In genomic region chr12:112418248-112418595, GRCh38 we compare ENCODE assay signal across 8 cellular contexts. TPM values are rescaled to one million over a fixed set of nuclear protein-coding genes. Genes with fewer than 3 reads are reported as not detected.
DNase-seq lines count a peak whose midpoint lies in the region; ATAC-seq and TF ChIP-seq lines count a peak whose summit lies in the region.

No MANE protein-coding gene starts in this region.

- no peaks in the 10 kb centered on the region for H3K27me3 ChIP-seq in fibroblast of lung (ENCODE audit: control insufficient read depth, insufficient read depth, low read length)

- peak overlapping the region; percentile 92 for H3K27ac ChIP-seq in fibroblast of lung (ENCODE audit: insufficient read depth, low read length)

- H3K9me3 ChIP-seq in fibroblast of lung (ENCODE audit: control insufficient read depth, insufficient read depth, low read depth, low read length) = no peaks in the 10 kb centered on the region

- peak overlapping the region; percentile 99 for H3K9ac ChIP-seq in fibroblast of lung (ENCODE audit: insufficient read depth, low read length)

- H4K20me1 ChIP-seq in fibroblast of lung (ENCODE audit: control insufficient read depth, extremely low read depth, insufficient read depth, low read length) = no peaks in the 10 kb centered on the region

- DNase-seq in SK-N-DZ (ENCODE audit: low spot score) (peak; percentile 29), fibroblast of lung (ENCODE audit: low read depth in 2 of 2) (no peak), skeletal muscle cell (ENCODE audit: low read depth) (no peak), COLO829 (ENCODE audit: low spot score) (no peak), midbrain (lab: John Stamatoyannopoulos, UW) (no peak)

- no peaks in the 10 kb centered on the region for H3K36me3 ChIP-seq in fibroblast of lung (ENCODE audit: control insufficient read depth, insufficient read depth, low read length)

- H3K4me2 ChIP-seq in fibroblast of lung (ENCODE audit: extremely low read depth, insufficient read depth, low read length) = peak overlapping the region; percentile 67

- peaks cover 40% of the 10 kb centered on the region for H3K79me2 ChIP-seq in fibroblast of lung (ENCODE audit: control insufficient read depth, insufficient read depth, low read length)

- TF ChIP-seq CTCF in fibroblast of lung (conservative IDR thresholded peaks at IDR 0.05 in 1 of 2, IDR thresholded peaks at IDR 0.05 in 1 of 2; ENCODE audit: low read depth in 1 of 2, low read length in 2 of 2) = no peak

- H3K4me3 ChIP-seq in fibroblast of lung (replicated peaks in 1 of 4; ENCODE audit: control extremely low read depth in 1 of 4, insufficient read depth in 1 of 4, low read depth in 3 of 4, low read length in 4 of 4) = peak overlapping the region; percentile 78 to 93 (median 86)
- H3K4me3 ChIP-seq in skeletal muscle cell (ENCODE audit: low read depth, low read length) = peak overlapping the region; percentile 76

- H2AFZ ChIP-seq in fibroblast of lung (ENCODE audit: low read length) = peak overlapping the region; percentile 81

- peaks cover 4% of the 10 kb centered on the region for H3K4me1 ChIP-seq in fibroblast of lung (ENCODE audit: control insufficient read depth, extremely low read depth, insufficient read depth, low read length)

- ATAC-seq in GM21526 (IDR thresholded peaks at IDR 0.05; ENCODE audit: low FRiP score, unreplicated experiment) (peak; percentile 4), GM19324 (IDR thresholded peaks at IDR 0.05; ENCODE audit: low FRiP score, unreplicated experiment) (no peak), GM19467 (IDR thresholded peaks at IDR 0.05; ENCODE audit: unreplicated experiment) (no peak)

RNA-seq across cellular contexts. Expression of gene PTPN11, which starts 0.5 kb away (rescaled TPM):
- polyA plus RNA-seq in SK-N-DZ (2014; cell fraction: cytosol; rRNA removed) = 48.0 and 54.3 TPM in 2 replicates
- polyA plus RNA-seq in SK-N-DZ (2014; cell fraction: nucleus; rRNA removed) = 26.6 and 30.2 TPM in 2 replicates
- 99.1 and 126 TPM in 2 replicates for total RNA-seq in fibroblast of lung
- 122 and 129 TPM in 2 replicates for polyA plus RNA-seq in fibroblast of lung
- polyA plus RNA-seq in fibroblast of lung (2012) = 78.6 and 83.5 TPM in 2 replicates
- polyA minus RNA-seq in fibroblast of lung (ENCODE audit: low replicate concordance) = 23.5 and 31.3 TPM in 2 replicates

RNA-seq across cellular contexts. Expression of gene RPL6, which starts 8.8 kb away (rescaled TPM):
- 3,314 and 3,586 TPM in 2 replicates for polyA plus RNA-seq in SK-N-DZ (2014; cell fraction: cytosol; rRNA removed)
- 2,205 and 2,265 TPM in 2 replicates for polyA plus RNA-seq in SK-N-DZ (2014; cell fraction: nucleus; rRNA removed)
- 679 and 950 TPM in 2 replicates for total RNA-seq in fibroblast of lung
- 1,820 and 2,040 TPM in 2 replicates for polyA plus RNA-seq in fibroblast of lung
- polyA plus RNA-seq in fibroblast of lung (2012) = 1,772 and 1,799 TPM in 2 replicates
- polyA minus RNA-seq in fibroblast of lung (ENCODE audit: low replicate concordance) = 149 and 237 TPM in 2 replicates

RNA-seq across cellular contexts. Expression of gene HECTD4, which starts 36.0 kb away (rescaled TPM):
- 13.1 and 14.2 TPM in 2 replicates for polyA plus RNA-seq in SK-N-DZ (2014; cell fraction: cytosol; rRNA removed)
- polyA plus RNA-seq in SK-N-DZ (2014; cell fraction: nucleus; rRNA removed) = 22.2 and 48.9 TPM in 2 replicates
- 16.9 and 31.7 TPM in 2 replicates for total RNA-seq in fibroblast of lung
- polyA plus RNA-seq in fibroblast of lung = 5.1 and 5.5 TPM in 2 replicates
- 8.7 and 9.1 TPM in 2 replicates for polyA plus RNA-seq in fibroblast of lung (2012)
- polyA minus RNA-seq in fibroblast of lung (ENCODE audit: low replicate concordance) = 17.0 and 26.6 TPM in 2 replicates
